ENCODE assay signal across 26 cellular contexts in genomic region chr14:91088585-91088984, GRCh38.
"Had no signal": no experiment of that assay in that cellular context is flagged by ENCODE, and none has a peak within 500 bp of the region (broad histone marks: within the 10 kb centered on the region; RNA-seq: fewer than 3 reads in every experiment).

No MANE protein-coding gene starts in this region.

- H3K9me3 ChIP-seq: adrenal gland had no signal

- H3K4me1 ChIP-seq: adrenal gland had no signal

- H3K36me3 ChIP-seq: adrenal gland had no signal

- H3K4me3 Mint-ChIP-seq: activated CD4-positive, alpha-beta T cell treated with anti-CD3 and anti-CD28 coated beads for 36 hours; activated CD8-positive, alpha-beta T cell treated with anti-CD3 and anti-CD28 coated beads for 36 hours; activated naive CD8-positive, alpha-beta T cell treated with anti-CD3 and anti-CD28 coated beads, Interleukin-2, amount 10 ng/mL, durations not matched to agents 7 days and 5 days; T-cell had no signal

- DNase-seq: activated CD4-positive, alpha-beta T cell treated with anti-CD3 and anti-CD28 coated beads for 36 hours; activated CD4-positive, alpha-beta T cell treated with anti-CD3 and anti-CD28 coated beads, Interleukin-2, amount 50 U/mL, for 1 hour; activated CD4-positive, CD25-positive, alpha-beta regulatory T cell; activated CD8-positive, alpha-beta memory T cell treated with anti-CD3 and anti-CD28 coated beads, Interleukin-2, amount 50 U/mL, for 48 hours; activated CD8-positive, alpha-beta T cell treated with anti-CD3 and anti-CD28 coated beads for 36 hours; activated naive CD4-positive, alpha-beta T cell treated with anti-CD3 and anti-CD28 coated beads, Interleukin-2, amount 50 U/mL, for 16 hours; activated naive CD8-positive, alpha-beta T cell treated with anti-CD3 and anti-CD28 coated beads, Interleukin-2, amount 10 ng/mL, durations not matched to agents 7 days and 5 days; activated T-cell treated with anti-CD3 and anti-CD28 coated beads, Interleukin-2, amount 50 U/mL, for 1 hour; adrenal gland; anterior cingulate cortex; central memory CD4-positive, alpha-beta T cell; MM.1S; NCI-H1105; NCI-H1436; NCI-H1694 treated with DMSO at 0.1 percent for 48 hours; NCI-H2081; NCI-H510A treated with DMSO at 0.1 percent for 48 hours; NCI-H69; NK-92 treated with Interleukin-12 subunit alpha and Interleukin-12 subunit beta, amount 100 ng/mL, for 24 hours; OCI-M1; RPMI8226; T-cell; T-helper 2 cell had no signal

- H3K36me3 Mint-ChIP-seq: T-cell had no signal

- H3K27me3 Mint-ChIP-seq: activated CD8-positive, alpha-beta T cell treated with anti-CD3 and anti-CD28 coated beads for 36 hours; activated naive CD8-positive, alpha-beta T cell treated with anti-CD3 and anti-CD28 coated beads, Interleukin-2, amount 10 ng/mL, durations not matched to agents 7 days and 5 days had no signal

- H3K9me3 Mint-ChIP-seq: activated CD8-positive, alpha-beta T cell treated with anti-CD3 and anti-CD28 coated beads for 36 hours; T-cell had no signal

- H3K4me3 ChIP-seq: adrenal gland, SK-N-MC had no signal

- ATAC-seq: activated CD4-positive, alpha-beta T cell treated with anti-CD3 and anti-CD28 coated beads for 36 hours; activated CD8-positive, alpha-beta T cell treated with anti-CD3 and anti-CD28 coated beads for 36 hours; Panc1; Right ventricle myocardium inferior; T-cell had no signal

- H3K27ac Mint-ChIP-seq: activated CD4-positive, alpha-beta T cell treated with anti-CD3 and anti-CD28 coated beads for 36 hours; activated CD8-positive, alpha-beta T cell treated with anti-CD3 and anti-CD28 coated beads for 36 hours; T-cell had no signal

- H3K27ac ChIP-seq: adrenal gland, SK-N-MC had no signal
